In genomic region chr2:230793573-230794359, GRCh38 we compare ENCODE assay signal across 8 cellular contexts.
DNase-seq lines count a peak whose midpoint lies in the region; ATAC-seq and FAIRE-seq lines count a peak whose summit lies in the region.

No MANE protein-coding gene starts in this region.

- intact Hi-C loops in activated CD4-positive, alpha-beta memory T cell treated with anti-CD3 and anti-CD28 coated beads for 36 hours (cut with micrococcal nuclease): loop anchor here (1.0 to 10.0 kb wide), 11 partner anchors 12 to 569 kb away; partner anchors contain the start of genes SP140 and SP140L

- H3K27ac ChIP-seq in duodenal mucosa (ENCODE audit: low read depth, low read length): peak overlapping the region; percentile 48

- peak; percentile 80 for FAIRE-seq in HTR-8/SVneo (lab: Jason Lieb, UNC)

- H3K27me3 ChIP-seq in duodenal mucosa (ENCODE audit: control insufficient read depth in 1 of 2, insufficient read depth in 2 of 2, low read length in 2 of 2): no peaks in the 10 kb centered on the region
- no peaks in the 10 kb centered on the region for H3K27me3 ChIP-seq in HAP-1 (ENCODE audit: low read depth)

- POLR2A ChIA-PET in activated CD4-positive, alpha-beta memory T cell treated with anti-CD3 and anti-CD28 coated beads for 36 hours (lab: Charles Lee): interaction anchor here (0.6 to 2.9 kb wide), 14 partner anchors 12 to 568 kb away, joined by 3 to 22 read pairs (median 4); partner anchors contain the start of gene SP140

- H3K36me3 ChIP-seq in duodenal mucosa (ENCODE audit: control insufficient read depth in 1 of 2, insufficient read depth in 2 of 2, low read length in 2 of 2) (peaks cover 23 to 25% of the 10 kb centered on the region in 2 donors), HAP-1 (replicated peaks) (peaks cover 14% of the 10 kb centered on the region)

- peaks cover 55% of the 10 kb centered on the region for H3K4me1 Mint-ChIP-seq in activated CD4-positive, alpha-beta memory T cell treated with anti-CD3 and anti-CD28 coated beads for 36 hours (ENCODE audit: low read depth)

- in situ Hi-C loops in HAP-1 (cut with MboI; ENCODE audit: low sequenced_read_pairs): no loop called here

- H3K9ac ChIP-seq in duodenal mucosa (ENCODE audit: low read depth in 1 of 2, low read length in 2 of 2): no peak overlapping the region

- peak; percentile 80 for DNase-seq in HTR-8/SVneo (ENCODE audit: insufficient read length, low spot score)
- DNase-seq in activated CD4-positive, alpha-beta memory T cell treated with anti-CD3 and anti-CD28 coated beads for 36 hours: peak; percentile 87
- DNase-seq in myocyte (ENCODE audit: low read depth): peak; percentile 95
- DNase-seq in stimulated activated CD8-positive, alpha-beta memory T cell treated with anti-CD3 and anti-CD28 coated beads, Interleukin-7, amount 100 ng/mL, for 24 hours (ENCODE audit: low read depth): peak; percentile 37
- DNase-seq in HAP-1 (ENCODE audit: low spot score in 2 of 2): no peak

- H3K36me3 Mint-ChIP-seq in activated CD4-positive, alpha-beta memory T cell treated with anti-CD3 and anti-CD28 coated beads for 36 hours: peaks cover 54% of the 10 kb centered on the region

- H3K9me3 Mint-ChIP-seq in activated CD4-positive, alpha-beta memory T cell treated with anti-CD3 and anti-CD28 coated beads for 36 hours: peaks cover 6% of the 10 kb centered on the region

- CTCF ChIA-PET in activated CD4-positive, alpha-beta memory T cell treated with anti-CD3 and anti-CD28 coated beads for 36 hours (lab: Charles Lee): interaction anchor here (0.7 to 2.1 kb wide), 11 partner anchors 9 to 726 kb away, joined by 3 to 15 read pairs (median 3); no protein-coding TSS in a partner anchor

- H3K4me1 ChIP-seq in duodenal mucosa (ENCODE audit: control insufficient read depth in 1 of 2, insufficient read depth in 2 of 2, low read length in 2 of 2) (peaks cover 13 to 27% of the 10 kb centered on the region in 2 donors), HAP-1 (peaks cover 2% of the 10 kb centered on the region; the same call in 1 of the 2 replicates)

- H3K27ac Mint-ChIP-seq in activated CD4-positive, alpha-beta memory T cell treated with anti-CD3 and anti-CD28 coated beads for 36 hours: no peak overlapping the region

- no peak overlapping the region for H3K4me3 ChIP-seq in duodenal mucosa (ENCODE audit: low read depth in 1 of 2, low read length in 2 of 2)
- no peak overlapping the region for H3K4me3 ChIP-seq in HAP-1

- peak overlapping the region; percentile 62 for H3K4me3 Mint-ChIP-seq in activated CD4-positive, alpha-beta memory T cell treated with anti-CD3 and anti-CD28 coated beads for 36 hours

- ATAC-seq in GM18517 (IDR thresholded peaks at IDR 0.05; ENCODE audit: unreplicated experiment): peak; percentile 72
- no peak for ATAC-seq in GM19455 (IDR thresholded peaks at IDR 0.05; ENCODE audit: unreplicated experiment)

- no peaks in the 10 kb centered on the region for H3K27me3 Mint-ChIP-seq in activated CD4-positive, alpha-beta memory T cell treated with anti-CD3 and anti-CD28 coated beads for 36 hours

- H3K9me3 ChIP-seq in duodenal mucosa (ENCODE audit: control insufficient read depth in 1 of 2, low read length in 2 of 2): peaks cover 0 to 7% of the 10 kb centered on the region in 2 donors
- H3K9me3 ChIP-seq in HAP-1: peaks cover 2% of the 10 kb centered on the region; the same call in 1 of the 2 replicates

Comparison
In these comparisons a context has a peak if more than half of its experiments do, and no peak if none do; other contexts are left out.
1. DNase-seq: peak in HTR-8/SVneo (single experiment), activated CD4-positive, alpha-beta memory T cell treated with anti-CD3 and anti-CD28 coated beads for 36 hours (single experiment), myocyte (single experiment) and stimulated activated CD8-positive, alpha-beta memory T cell treated with anti-CD3 and anti-CD28 coated beads, Interleukin-7, amount 100 ng/mL, for 24 hours (single experiment); none in HAP-1 (0 of 2).